1 cellular context compared by ENCODE assay signal in the genomic region with DNA sequence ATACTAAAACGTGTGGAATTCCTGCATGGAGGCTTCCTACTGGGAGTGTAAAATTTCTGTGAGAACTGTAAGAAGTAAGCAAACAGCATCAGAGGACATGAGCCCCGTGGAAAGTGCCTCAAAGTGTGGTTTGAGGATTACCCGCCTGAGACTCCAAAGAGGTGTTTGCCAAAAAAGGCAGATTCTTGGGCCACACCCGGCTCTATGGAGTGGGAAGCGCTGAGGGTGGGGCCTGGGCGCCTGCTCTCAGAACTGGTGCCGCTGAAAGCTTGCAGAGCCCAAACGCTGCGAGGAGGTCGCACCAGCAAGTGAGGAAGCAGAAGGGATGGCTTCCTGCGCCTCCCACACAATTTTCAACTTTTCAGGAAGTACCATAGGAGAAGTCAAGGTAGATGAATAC.
TF ChIP-seq lines count a peak whose summit lies in the region.

No MANE protein-coding gene starts in this region.

TF ChIP-seq in SK-N-SH treated with all-trans-retinoic acid at 6 μM for 48 hours, 23 proteins besides CTCF, POLR2A, EP300 and RAD21 (continued from another document):
- TF ChIP-seq, protein P1, sequence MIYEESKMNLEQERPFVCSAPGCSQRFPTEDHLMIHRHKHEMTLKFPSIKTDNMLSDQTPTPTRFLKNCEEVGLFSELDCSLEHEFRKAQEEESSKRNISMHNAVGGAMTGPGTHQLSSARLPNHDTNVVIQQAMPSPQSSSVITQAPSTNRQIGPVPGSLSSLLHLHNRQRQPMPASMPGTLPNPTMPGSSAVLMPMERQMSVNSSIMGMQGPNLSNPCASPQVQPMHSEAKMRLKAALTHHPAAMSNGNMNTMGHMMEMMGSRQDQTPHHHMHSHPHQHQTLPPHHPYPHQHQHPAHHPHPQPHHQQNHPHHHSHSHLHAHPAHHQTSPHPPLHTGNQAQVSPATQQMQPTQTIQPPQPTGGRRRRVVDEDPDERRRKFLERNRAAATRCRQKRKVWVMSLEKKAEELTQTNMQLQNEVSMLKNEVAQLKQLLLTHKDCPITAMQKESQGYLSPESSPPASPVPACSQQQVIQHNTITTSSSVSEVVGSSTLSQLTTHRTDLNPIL (CRISPR knock-in tag; IDR thresholded peaks at IDR 0.05; ENCODE audit: low read depth) = no peak
- TF ChIP-seq ZNF70 (CRISPR knock-in tag; IDR thresholded peaks at IDR 0.05) = no peak
